Comparison of ENCODE assay signal across 10 cellular contexts in genomic region chr20:32362924-32363364, GRCh38. TPM values are rescaled to one million over a fixed set of nuclear protein-coding genes. Genes with fewer than 3 reads are reported as not detected.
DNase-seq lines count a peak whose midpoint lies in the region; ATAC-seq and TF ChIP-seq lines count a peak whose summit lies in the region.
"Had no signal": no experiment of that assay in that cellular context is flagged by ENCODE, and none has a peak within 500 bp of the region (broad histone marks: within the 10 kb centered on the region; RNA-seq: fewer than 3 reads in every experiment).

No MANE protein-coding gene starts in this region.

- no peak overlapping the region for H2AFZ ChIP-seq in OCI-LY3 (ENCODE audit: low read depth, low read length)

- H3K27ac ChIP-seq in OCI-LY3 (ENCODE audit: low read length): no peak overlapping the region
- H3K27ac ChIP-seq in prostate gland: peak overlapping the region; percentile 23 to 36
- peak overlapping the region in 1 of 3 donors; percentile 39 for H3K27ac ChIP-seq in thyroid gland

- intact Hi-C loops in prostate gland (cut with DNase I) (no loop called here), thyroid gland (cut with DNase I) (no loop called here)

- H3K27me3 ChIP-seq in OCI-LY3 (ENCODE audit: low read depth, low read length): no peaks in the 10 kb centered on the region
- H3K27me3 ChIP-seq in prostate gland (replicated peaks; ENCODE audit: insufficient read depth): no peaks in the 10 kb centered on the region
- no peaks in the 10 kb centered on the region for H3K27me3 ChIP-seq in thyroid gland

- no peaks in the 10 kb centered on the region for H3K27me3 Mint-ChIP-seq in central memory CD8-positive, alpha-beta T cell

- H3K4me3 Mint-ChIP-seq in central memory CD8-positive, alpha-beta T cell: peak overlapping the region; percentile 87

- H3K36me3 ChIP-seq in OCI-LY3 (replicated peaks; ENCODE audit: low read depth, low read length) (peaks cover 26% of the 10 kb centered on the region), prostate gland (no peaks in the 10 kb centered on the region), thyroid gland (no peaks in the 10 kb centered on the region)

- DNase-seq in COLO829 (ENCODE audit: low spot score): peak; percentile 87
- DNase-seq in central memory CD8-positive, alpha-beta T cell (ENCODE audit: low spot score in 2 of 2): no peak
- DNase-seq in prostate gland (ENCODE audit: low spot score): no peak
- no peak for DNase-seq in NCI-H1092 (lab: John Stamatoyannopoulos, UW)
- no peak for DNase-seq in thyroid gland
- no peak for DNase-seq in GM13976 (ENCODE audit: low spot score)
- DNase-seq: hypothalamus, MM.1S, right cardiac atrium had no signal

- H3K9me3 ChIP-seq in OCI-LY3 (ENCODE audit: insufficient read depth, low read length): no peaks in the 10 kb centered on the region
- no peaks in the 10 kb centered on the region for H3K9me3 ChIP-seq in prostate gland
- no peaks in the 10 kb centered on the region for H3K9me3 ChIP-seq in thyroid gland

- peaks cover 75% of the 10 kb centered on the region for H3K4me1 Mint-ChIP-seq in central memory CD8-positive, alpha-beta T cell

- TF ChIP-seq POLR2A in prostate gland (IDR thresholded peaks at IDR 0.05): no peak
- TF ChIP-seq POLR2A in thyroid gland (IDR thresholded peaks at IDR 0.05): no peak

- H3K4me3 ChIP-seq in OCI-LY3 (ENCODE audit: low read length) (peak overlapping the region; percentile 27), prostate gland (no peak overlapping the region), thyroid gland (replicated peaks in 1 of 3) (no peak overlapping the region)

- in situ Hi-C loops in GM13976 (cut with MboI; ENCODE audit: low sequenced_read_pairs, unreplicated experiment): no loop called here

- peaks cover 92% of the 10 kb centered on the region for H3K79me2 ChIP-seq in OCI-LY3 (ENCODE audit: low read length)

- H3K4me1 ChIP-seq in OCI-LY3 (ENCODE audit: low read length) (peaks cover 79% of the 10 kb centered on the region), prostate gland (replicated peaks) (peaks cover 4% of the 10 kb centered on the region), thyroid gland (peaks cover 31 to 60% of the 10 kb centered on the region in 2 donors)

- no peak for ATAC-seq in central memory CD8-positive, alpha-beta T cell (replicated peaks; ENCODE audit: extremely low read depth, poor library complexity, severe bottlenecking)
- ATAC-seq: right cardiac atrium had no signal

- no peak overlapping the region for H3K9ac ChIP-seq in OCI-LY3 (ENCODE audit: low read length)

- H3K27ac Mint-ChIP-seq in central memory CD8-positive, alpha-beta T cell (ENCODE audit: low read depth): peak overlapping the region; percentile 90

- peaks cover 86% of the 10 kb centered on the region for H4K20me1 ChIP-seq in OCI-LY3 (ENCODE audit: insufficient read depth, low read length)

- no peaks in the 10 kb centered on the region for H3K9me3 Mint-ChIP-seq in central memory CD8-positive, alpha-beta T cell

- 12% methylated on average over 2 of the region's 2 CpGs for WGBS in prostate gland
- 48 to 51% methylated on average over 2 of the region's 2 CpGs for WGBS in thyroid gland, 2 donors

- peaks cover 18% of the 10 kb centered on the region for H3K36me3 Mint-ChIP-seq in central memory CD8-positive, alpha-beta T cell (ENCODE audit: insufficient read depth)

- TF ChIP-seq CTCF in OCI-LY3 (IDR thresholded peaks at IDR 0.05; ENCODE audit: low read depth, low read length) (no peak), prostate gland (IDR thresholded peaks at IDR 0.05) (no peak), thyroid gland (IDR thresholded peaks at IDR 0.05) (no peak), GM13976 (IDR thresholded peaks at IDR 0.05; ENCODE audit: borderline replicate concordance, control extremely low read depth, extremely low read depth, insufficient read depth, missing control alignments) (no peak)

- H3K4me2 ChIP-seq in OCI-LY3 (ENCODE audit: low read length): peak overlapping the region; percentile 56

RNA-seq across cellular contexts. Expression of gene ASXL1, which starts 4.8 kb away (rescaled TPM):
- total RNA-seq in prostate gland (100 to 1,000 TPM in 1 of 2 donors, 10 to 100 TPM in 1; 30.4 to 106 TPM), thyroid gland (100 to 1,000 TPM in 1 of 4 donors, 10 to 100 TPM in 3; 62.1 to 155 (median 67.5) TPM)
